In genomic region chr16:67399218-67399733, GRCh38 we compare ENCODE assay signal across 9 cellular contexts. TPM values are rescaled to one million over a fixed set of nuclear protein-coding genes. Genes with fewer than 3 reads are reported as not detected.
A peak's percentile ranks its signal among the peaks of the same experiment; 100 is the strongest.
DNase-seq lines count a peak whose midpoint lies in the region; ATAC-seq, FAIRE-seq and TF ChIP-seq lines count a peak whose summit lies in the region.
"Had no signal": no experiment of that assay in that cellular context is flagged by ENCODE, and none has a peak within 500 bp of the region (broad histone marks: within the 10 kb centered on the region; RNA-seq: fewer than 3 reads in every experiment).

No MANE protein-coding gene starts in this region.

- DNase-seq in Daoy (ENCODE audit: low read depth) (peak; percentile 51), SKM-1 (lab: John Stamatoyannopoulos, UW; ENCODE audit: unreplicated experiment) (peak; percentile 11), K562 (ENCODE audit: extremely low read depth in 1 of 4, low spot score in 3 of 4) (peak; percentile 75 to 84 (median 82)), kidney glomerular epithelial cell (lab: John Stamatoyannopoulos, UW) (peak; percentile 3), SIG-M5 treated with dmso at 0.1 percent for 504 hours (lab: John Stamatoyannopoulos, UW; ENCODE audit: unreplicated experiment) (no peak), NCI-H1436 (lab: John Stamatoyannopoulos, UW) (no peak)
- DNase-seq in stimulated activated CD8-positive, alpha-beta memory T cell treated with anti-CD3 and anti-CD28 coated beads, Interleukin-2, amount 100 ng/mL, for 48 hours (ENCODE audit: low read depth in 2 of 2): peak; percentile 42 to 48

- ATAC-seq in K562 (peak; percentile 88), GM18907 (IDR thresholded peaks at IDR 0.05; ENCODE audit: unreplicated experiment) (no peak)

- no TSS peak for BruUV-seq in K562 (replicated peaks; lab: Mats Ljungman, UMichigan)

- POLR2A ChIA-PET in K562 (lab: Yijun Ruan, JAX): interaction anchor here (0.6 to 1.6 kb wide), 2 partner anchors 22 to 139 kb away, joined by 3 to 4 read pairs; no protein-coding TSS in a partner anchor

- no peaks in the 10 kb centered on the region for H3K9me3 ChIP-seq in K562 (replicated peaks; ENCODE audit: control insufficient read depth, insufficient read depth, low read depth, low read length)

- peak overlapping the region; percentile 42; the same call in 1 of the 2 replicates for H2AFZ ChIP-seq in K562 (ENCODE audit: low read depth, low read length)

- no peaks in the 10 kb centered on the region for H3K36me3 ChIP-seq in K562 (ENCODE audit: control insufficient read depth, insufficient read depth, low read length)

- peak overlapping the region in 1 of 2 experiments; percentile 15; a peak in 1 of 4 replicates for H3K9ac ChIP-seq in K562 (ENCODE audit: insufficient read depth in 1 of 2, low read depth in 2 of 2, low read length in 2 of 2)

- no peak overlapping the region for H3K4me3 ChIP-seq in K562

- TF ChIP-seq CTCF in K562 (IDR thresholded peaks at IDR 0.05 in 2 of 3, conservative IDR thresholded peaks at IDR 0.05 in 1 of 3; ENCODE audit: insufficient read depth in 2 of 3, low read depth in 1 of 3, low read length in 3 of 3): peak; percentile 84 to 94 (median 89)

- no peaks in the 10 kb centered on the region for H4K20me1 ChIP-seq in K562 (replicated peaks; ENCODE audit: control insufficient read depth, insufficient read depth, low read length)

- CTCF ChIA-PET in K562 (lab: Yijun Ruan, JAX; ENCODE audit: low intra/inter-chr PET ratio): interaction anchor here (2.0 to 2.5 kb wide), 2 partner anchors 120 to 139 kb away, joined by 9 read pairs; partner anchors contain the start of gene PLEKHG4

- H3K27ac ChIP-seq in K562 (ENCODE audit: extremely low read depth, low read depth, low read length): no peak overlapping the region
- H3K27ac ChIP-seq: epithelial cell of prostate had no signal

- in situ Hi-C loops in K562 (cut with MboI): no loop called here

- WGBS in K562 (ENCODE audit: insufficient coverage, low coverage, missing lambda C conversion rate): 24% methylated on average over 28 of the region's 42 CpGs

- no peak overlapping the region for H3K4me2 ChIP-seq in K562 (ENCODE audit: insufficient read depth, low read length)

- H3K9me1 ChIP-seq in K562 (ENCODE audit: control insufficient read depth, insufficient read depth, low read length): no peaks in the 10 kb centered on the region

- no peaks in the 10 kb centered on the region for H3K79me2 ChIP-seq in K562 (ENCODE audit: control insufficient read depth, insufficient read depth, low read length)

- peaks cover 19 to 67% of the 10 kb centered on the region in 2 experiments for H3K4me1 ChIP-seq in K562 (replicated peaks in 1 of 2; ENCODE audit: control insufficient read depth in 2 of 2, insufficient read depth in 2 of 2, low read length in 2 of 2)

- TF ChIP-seq POLR2A in K562 (conservative IDR thresholded peaks at IDR 0.05): no peak

- intact Hi-C loops in K562 (cut with micrococcal nuclease): loop anchor here (5.0 to 10.0 kb wide), 2 partner anchors 54 to 137 kb away; no protein-coding TSS in a partner anchor

- peak; percentile 40 for FAIRE-seq in K562 (lab: Jason Lieb, UNC)

- no peak for TF ChIP-seq EP300 in K562 (IDR thresholded peaks at IDR 0.05; ENCODE audit: low read length)

- TF ChIP-seq RAD21 in K562 (CRISPR knock-in tag; conservative IDR thresholded peaks at IDR 0.05 in 1 of 2, IDR thresholded peaks at IDR 0.05 in 1 of 2): peak; percentile 74 to 89

- peaks cover 2 to 13% of the 10 kb centered on the region in 2 experiments; a peak in 2 of 5 replicates for H3K27me3 ChIP-seq in K562 (ENCODE audit: control insufficient read depth in 2 of 2, insufficient read depth in 2 of 2, low read length in 2 of 2)

TF ChIP-seq in K562, 482 proteins besides CTCF, POLR2A, EP300 and RAD21 (continues in another document):
- TF ChIP-seq HMGN3 (IDR thresholded peaks at IDR 0.05; ENCODE audit: borderline replicate concordance, extremely low read depth, insufficient read length, low read depth, low read length) (peak; percentile 47), CBX2 (IDR thresholded peaks at IDR 0.05; ENCODE audit: insufficient read depth, low read length, poor library complexity, severe bottlenecking) (no peak), MAFK (IDR thresholded peaks at IDR 0.05; ENCODE audit: low read length) (no peak), E2F5 (CRISPR knock-in tag; IDR thresholded peaks at IDR 0.05) (no peak), FOXK1 (CRISPR knock-in tag; IDR thresholded peaks at IDR 0.05; ENCODE audit: borderline replicate concordance) (no peak)

RNA-seq across cellular contexts. Expression of gene TPPP3, which starts 6.0 kb away (rescaled TPM):
- total RNA-seq in Daoy (2014; rRNA removed; shearing (Covaris generic)): 0.71 TPM in 1 of 2 replicates, not detected in the other
- total RNA-seq in K562 (2011; cell fraction: chromatin; rRNA removed; ENCODE audit: low replicate concordance): 0.44 TPM in 1 of 2 replicates, not detected in the other
- total RNA-seq in K562 (2011; cell fraction: nucleolus; rRNA removed): 0.17 TPM in 1 of 2 replicates, not detected in the other
- 0.37 TPM in 1 of 2 replicates, not detected in the other for total RNA-seq in K562 (2011; cell fraction: nucleoplasm; rRNA removed)
- total RNA-seq in K562 (2014; rRNA removed) (0.16 and 0.50 TPM in 2 replicates), K562 (2014; rRNA removed; fragmentation: Illumina TruSeq; extraction: Trizol) (0.25 TPM in 1 of 2 replicates, not detected in the other), K562 (2015; rRNA removed; fragmentation: Illumina TruSeq; extraction: Trizol) (not detected in 2 replicates), K562 (2021) (0.38 and 0.44 TPM in 2 replicates)
- polyA plus RNA-seq in K562 (2011; rRNA removed) (0.32 and 0.58 TPM in 2 replicates), K562 (2014; fragmentation: Illumina TruSeq; extraction: Trizol) (0.36 and 0.66 TPM in 2 replicates), K562 (2014; fragmentation: Nextera tagmentation; extraction: Ambion mirVana) (under 1 TPM in 1 of 2 experiments, not detected in 1; 0.13 TPM), K562 (2014; rRNA removed) (0.50 and 0.92 TPM in 2 replicates)
- 0.44 and 0.60 TPM in 2 replicates for polyA plus RNA-seq in K562 (2011; cell fraction: cytosol; rRNA removed)
- 0.31 and 0.46 TPM in 2 replicates for polyA plus RNA-seq in K562 (2011; cell fraction: nucleus; rRNA removed)
- polyA plus RNA-seq in K562 (2012): 0.37 and 0.38 TPM in 2 replicates
- 0.21 TPM in 1 of 2 replicates, not detected in the other for polyA minus RNA-seq in K562 (2011; rRNA and poly(A)+ RNA removed)
- polyA minus RNA-seq in K562 (2011; cell fraction: cytosol; rRNA and poly(A)+ RNA removed): not detected in 2 replicates
- 0.13 and 0.33 TPM in 2 replicates for polyA minus RNA-seq in K562 (2011; cell fraction: nucleus; rRNA and poly(A)+ RNA removed)

RNA-seq across cellular contexts. Expression of gene ZDHHC1, which starts 17.0 kb away (rescaled TPM):
- 1.9 and 3.0 TPM in 2 replicates for total RNA-seq in Daoy (2014; rRNA removed; shearing (Covaris generic))
- total RNA-seq in K562 (2011; cell fraction: chromatin; rRNA removed; ENCODE audit: low replicate concordance): not detected in 2 replicates
- 0.50 TPM in 1 of 2 replicates, not detected in the other for total RNA-seq in K562 (2011; cell fraction: nucleolus; rRNA removed)
- total RNA-seq in K562 (2011; cell fraction: nucleoplasm; rRNA removed): not detected in 2 replicates
- total RNA-seq in K562 (2014; rRNA removed) (0.24 and 0.77 TPM in 2 replicates), K562 (2014; rRNA removed; fragmentation: Illumina TruSeq; extraction: Trizol) (not detected in 2 replicates), K562 (2015; rRNA removed; fragmentation: Illumina TruSeq; extraction: Trizol) (0.36 TPM in 1 of 2 replicates, not detected in the other), K562 (2021) (0.16 TPM in 1 of 2 replicates, not detected in the other)
- polyA plus RNA-seq in K562 (2011; rRNA removed) (0.06 and 0.07 TPM in 2 replicates), K562 (2014; fragmentation: Illumina TruSeq; extraction: Trizol) (not detected in 2 replicates), K562 (2014; fragmentation: Nextera tagmentation; extraction: Ambion mirVana) (not detected), K562 (2014; rRNA removed) (0.25 TPM in 1 of 2 replicates, not detected in the other)
- 0.13 and 0.95 TPM in 2 replicates for polyA plus RNA-seq in K562 (2011; cell fraction: cytosol; rRNA removed)
- polyA plus RNA-seq in K562 (2011; cell fraction: nucleus; rRNA removed): 0.28 and 0.43 TPM in 2 replicates
- polyA plus RNA-seq in K562 (2012): 0.17 TPM in 1 of 2 replicates, not detected in the other
- polyA minus RNA-seq in K562 (2011; rRNA and poly(A)+ RNA removed): not detected in 2 replicates
- polyA minus RNA-seq in K562 (2011; cell fraction: cytosol; rRNA and poly(A)+ RNA removed): not detected in 2 replicates
- polyA minus RNA-seq in K562 (2011; cell fraction: nucleus; rRNA and poly(A)+ RNA removed): 0.54 TPM in 1 of 2 replicates, not detected in the other

RNA-seq across cellular contexts. Expression of gene HSD11B2, which starts 31.6 kb away (rescaled TPM):
- not detected in 2 replicates for total RNA-seq in Daoy (2014; rRNA removed; shearing (Covaris generic))
- total RNA-seq in K562 (2011; cell fraction: chromatin; rRNA removed; ENCODE audit: low replicate concordance): 3.4 and 5.6 TPM in 2 replicates
- 3.0 and 4.7 TPM in 2 replicates for total RNA-seq in K562 (2011; cell fraction: nucleolus; rRNA removed)
- total RNA-seq in K562 (2011; cell fraction: nucleoplasm; rRNA removed): 2.4 and 6.9 TPM in 2 replicates
- total RNA-seq in K562 (2014; rRNA removed) (0.95 and 2.9 TPM in 2 replicates), K562 (2014; rRNA removed; fragmentation: Illumina TruSeq; extraction: Trizol) (0.22 and 0.55 TPM in 2 replicates), K562 (2015; rRNA removed; fragmentation: Illumina TruSeq; extraction: Trizol) (0.60 and 0.65 TPM in 2 replicates), K562 (2021) (1.9 and 2.0 TPM in 2 replicates)
- polyA plus RNA-seq in K562 (2011; rRNA removed) (0.79 and 2.2 TPM in 2 replicates), K562 (2014; fragmentation: Illumina TruSeq; extraction: Trizol) (1.4 and 2.7 TPM in 2 replicates), K562 (2014; fragmentation: Nextera tagmentation; extraction: Ambion mirVana) (under 1 TPM; 0.08 to 0.18 TPM), K562 (2014; rRNA removed) (1.4 and 2.2 TPM in 2 replicates)
- polyA plus RNA-seq in K562 (2011; cell fraction: cytosol; rRNA removed): 1.8 and 2.4 TPM in 2 replicates
- polyA plus RNA-seq in K562 (2011; cell fraction: nucleus; rRNA removed): 3.4 and 4.8 TPM in 2 replicates
- 0.86 and 2.0 TPM in 2 replicates for polyA plus RNA-seq in K562 (2012)
- 0.72 and 1.1 TPM in 2 replicates for polyA minus RNA-seq in K562 (2011; rRNA and poly(A)+ RNA removed)
- 1.9 and 2.9 TPM in 2 replicates for polyA minus RNA-seq in K562 (2011; cell fraction: cytosol; rRNA and poly(A)+ RNA removed)
- 0.67 and 0.81 TPM in 2 replicates for polyA minus RNA-seq in K562 (2011; cell fraction: nucleus; rRNA and poly(A)+ RNA removed)

Comparison
In these comparisons a context has a peak if more than half of its experiments do, and no peak if none do; other contexts are left out.
1. DNase-seq: peak in Daoy (single experiment), SKM-1 (single experiment), K562 (4 of 4), kidney glomerular epithelial cell (single experiment) and stimulated activated CD8-positive, alpha-beta memory T cell treated with anti-CD3 and anti-CD28 coated beads, Interleukin-2, amount 100 ng/mL, for 48 hours (2 of 2); none in SIG-M5 treated with dmso at 0.1 percent for 504 hours (single experiment) and NCI-H1436 (single experiment).